ENCODE assay signal across 15 cellular contexts in genomic region chr18:66138642-66139041, GRCh38.
DNase-seq lines count a peak whose midpoint lies in the region; ATAC-seq and TF ChIP-seq lines count a peak whose summit lies in the region.
"Had no signal": no experiment of that assay in that cellular context is flagged by ENCODE, and none has a peak within 500 bp of the region (broad histone marks: within the 10 kb centered on the region; RNA-seq: fewer than 3 reads in every experiment).

No MANE protein-coding gene starts in this region.

- H2AK5ac ChIP-seq in neuronal stem cell (ENCODE audit: low read depth, low read length), result peak overlapping the region; percentile 27

- H2BK12ac ChIP-seq in neuronal stem cell (ENCODE audit: low read length), result no peak overlapping the region

- H3K9me3 ChIP-seq in heart right ventricle, result no peaks in the 10 kb centered on the region
- H3K9me3 ChIP-seq in right atrium auricular region, result no peaks in the 10 kb centered on the region
- no peaks in the 10 kb centered on the region for H3K9me3 ChIP-seq in neuronal stem cell (replicated peaks in 1 of 2; ENCODE audit: control insufficient read depth in 2 of 2, insufficient read depth in 1 of 2, low read depth in 1 of 2, low read length in 2 of 2)
- H3K9me3 ChIP-seq: BE2C, HAP-1 had no signal

- H3K4me2 ChIP-seq in neuronal stem cell (ENCODE audit: insufficient read depth, low read length, poor library complexity, severe bottlenecking), result no peak overlapping the region

- no peaks in the 10 kb centered on the region for H3K79me1 ChIP-seq in neuronal stem cell (ENCODE audit: low read depth, low read length)

- peaks cover 11% of the 10 kb centered on the region for H3K9me3 Mint-ChIP-seq in activated T-cell treated with anti-CD3 and anti-CD28 coated beads, Interleukin-2, amount 50 U/mL, for 24 hours

- no peak overlapping the region for H2BK5ac ChIP-seq in neuronal stem cell (ENCODE audit: low read length)

- no peak overlapping the region for H3K14ac ChIP-seq in neuronal stem cell (ENCODE audit: low read length)

- no peak overlapping the region for H3K18ac ChIP-seq in neuronal stem cell (ENCODE audit: low read length)

- H3K27me3 Mint-ChIP-seq in activated T-cell treated with anti-CD3 and anti-CD28 coated beads, Interleukin-2, amount 50 U/mL, for 24 hours, result no peaks in the 10 kb centered on the region
- H3K27me3 Mint-ChIP-seq: CD4-positive, CD25-positive, alpha-beta regulatory T cell had no signal

- no peak overlapping the region for H2AFZ ChIP-seq in neuronal stem cell (ENCODE audit: low read length)
- H2AFZ ChIP-seq: GM23248 had no signal

- H4K91ac ChIP-seq in neuronal stem cell (ENCODE audit: low read depth, low read length, poor library complexity), result no peak overlapping the region

- no peak overlapping the region for H4K8ac ChIP-seq in neuronal stem cell (ENCODE audit: low read depth, low read length)

- no peak overlapping the region for H2BK120ac ChIP-seq in neuronal stem cell (ENCODE audit: low read depth, low read length)

- intact Hi-C loops in heart right ventricle (cut with DNase I) (no loop called here), left ventricle myocardium superior (cut with micrococcal nuclease) (loop anchor here (10.0 kb wide), 1 partner anchor 64 kb away; no protein-coding TSS in a partner anchor)

- H3K36me3 Mint-ChIP-seq in activated T-cell treated with anti-CD3 and anti-CD28 coated beads, Interleukin-2, amount 50 U/mL, for 24 hours (ENCODE audit: low read depth), result no peaks in the 10 kb centered on the region
- H3K36me3 Mint-ChIP-seq: CD4-positive, CD25-positive, alpha-beta regulatory T cell; CD8-positive, alpha-beta memory T cell had no signal

- H3K23ac ChIP-seq in neuronal stem cell (ENCODE audit: low read depth, low read length, poor library complexity), result no peak overlapping the region

- H2BK15ac ChIP-seq in neuronal stem cell (ENCODE audit: low read length), result no peak overlapping the region

- no peak overlapping the region for H3K9ac ChIP-seq in neuronal stem cell (ENCODE audit: low read depth, low read length, poor library complexity)
- H3K9ac ChIP-seq: GM23248 had no signal

- H3K4me1 ChIP-seq in heart right ventricle (peaks cover 0 to 18% (median 0%) of the 10 kb centered on the region in 9 donors), right atrium auricular region (no peaks in the 10 kb centered on the region), neuronal stem cell (ENCODE audit: control insufficient read depth in 2 of 2, insufficient read depth in 1 of 2, low read depth in 1 of 2, low read length in 2 of 2) (peaks cover 9 to 17% of the 10 kb centered on the region in 2 donors)
- H3K4me1 ChIP-seq: BE2C had no signal

- H3K36me3 ChIP-seq in heart right ventricle (no peaks in the 10 kb centered on the region), right atrium auricular region (no peaks in the 10 kb centered on the region), neuronal stem cell (replicated peaks in 1 of 2; ENCODE audit: control insufficient read depth in 2 of 2, insufficient read depth in 2 of 2, low read length in 2 of 2) (no peaks in the 10 kb centered on the region)
- H3K36me3 ChIP-seq: BE2C, HAP-1 had no signal

- peak in 7 of 8 donors; percentile 50 to 86 (median 80) for ATAC-seq in heart right ventricle
- ATAC-seq in left ventricle myocardium superior, result peak; percentile 82

- no peak for TF ChIP-seq CTCF in heart right ventricle (IDR thresholded peaks at IDR 0.05)
- no peak for TF ChIP-seq CTCF in right atrium auricular region (IDR thresholded peaks at IDR 0.05)

- whole genome bisulfite sequencing in heart right ventricle, 2 donors, result 46 to 56% methylated on average over 5 of the region's 5 CpGs
- WGBS in neuronal stem cell (ENCODE audit: extremely low coverage in 2 of 2, insufficient read length in 2 of 2, insufficient replicate concordance in 1 of 2), 2 donors, result no CpG with 5 or more reads among the region's 5 CpGs

- H3K27me3 ChIP-seq in heart right ventricle (no peaks in the 10 kb centered on the region), right atrium auricular region (no peaks in the 10 kb centered on the region), neuronal stem cell (ENCODE audit: control insufficient read depth in 3 of 3, insufficient read depth in 3 of 3, low read depth in 1 of 3, low read length in 3 of 3) (no peaks in the 10 kb centered on the region)
- H3K27me3 ChIP-seq: BE2C had no signal

- DNase-seq in heart right ventricle (peak in 1 of 2 donors; percentile 16), right atrium auricular region (ENCODE audit: low spot score) (no peak), left ventricle myocardium superior (peak; percentile 25), neuronal stem cell (ENCODE audit: low spot score) (no peak), mucosa of gallbladder (ENCODE audit: low spot score) (no peak)
- no peak for DNase-seq in activated CD4-positive, alpha-beta T cell treated with anti-CD3 and anti-CD28 coated beads for 1 hour
- no peak for DNase-seq in activated T-cell treated with anti-CD3 and anti-CD28 coated beads, Interleukin-2, amount 50 U/mL, for 24 hours
- DNase-seq: ACHN; BE2C; C1 segment of cervical spinal cord; CD4-positive, CD25-positive, alpha-beta regulatory T cell; CD8-positive, alpha-beta memory T cell; COR-L47; GM23248 had no signal

- no peak overlapping the region for H3K4me3 Mint-ChIP-seq in activated T-cell treated with anti-CD3 and anti-CD28 coated beads, Interleukin-2, amount 50 U/mL, for 24 hours
- H3K4me3 Mint-ChIP-seq: CD4-positive, CD25-positive, alpha-beta regulatory T cell; CD8-positive, alpha-beta memory T cell had no signal

- H3K27ac ChIP-seq in heart right ventricle (peak overlapping the region in 5 of 10 donors; percentile 23 to 68 (median 59)), right atrium auricular region (peak overlapping the region in 1 of 2 donors; percentile 59), neuronal stem cell (replicated peaks; ENCODE audit: low read length) (no peak overlapping the region)
- H3K27ac ChIP-seq: GM23248 had no signal

- no peaks in the 10 kb centered on the region for H3K4me1 Mint-ChIP-seq in activated T-cell treated with anti-CD3 and anti-CD28 coated beads, Interleukin-2, amount 50 U/mL, for 24 hours (ENCODE audit: low read depth)
- H3K4me1 Mint-ChIP-seq: CD4-positive, CD25-positive, alpha-beta regulatory T cell; CD8-positive, alpha-beta memory T cell had no signal

- no peak overlapping the region for H3K4ac ChIP-seq in neuronal stem cell (ENCODE audit: low read length)

- no peak overlapping the region for H3K27ac Mint-ChIP-seq in activated T-cell treated with anti-CD3 and anti-CD28 coated beads, Interleukin-2, amount 50 U/mL, for 24 hours
- H3K27ac Mint-ChIP-seq: CD4-positive, CD25-positive, alpha-beta regulatory T cell; CD8-positive, alpha-beta memory T cell had no signal

- H3K4me3 ChIP-seq in heart right ventricle, result no peak overlapping the region
- H3K4me3 ChIP-seq in right atrium auricular region, result no peak overlapping the region
- no peak overlapping the region for H3K4me3 ChIP-seq in neuronal stem cell (ENCODE audit: low read length in 2 of 2)
- H3K4me3 ChIP-seq: GM23248, HAP-1 had no signal
